ENCODE assay signal across 1 cellular context in the genomic region with DNA sequence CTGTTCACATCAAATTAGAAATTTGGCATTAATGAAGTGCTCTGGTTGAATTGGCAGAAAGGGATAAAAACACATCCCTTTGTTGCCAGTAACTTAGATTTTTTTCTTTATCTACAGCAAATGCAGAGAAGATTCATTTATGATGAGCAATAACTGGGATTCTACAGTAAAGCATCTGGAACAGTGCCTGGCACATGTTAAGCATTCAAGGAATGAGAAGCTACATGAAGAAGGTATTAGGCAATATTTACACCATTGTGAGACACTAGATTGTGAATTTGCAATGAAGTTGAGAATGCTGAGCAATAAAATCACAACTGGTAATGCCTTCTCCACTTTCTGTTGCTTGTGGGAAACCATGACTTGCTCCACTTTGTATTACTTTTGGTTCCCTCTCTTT.
TF ChIP-seq lines count a peak whose summit lies in the region.

No MANE protein-coding gene starts in this region.

TF ChIP-seq in SK-N-SH, 30 proteins besides CTCF, POLR2A, EP300 and RAD21 (continued from another document):
- TF ChIP-seq, protein P1, sequence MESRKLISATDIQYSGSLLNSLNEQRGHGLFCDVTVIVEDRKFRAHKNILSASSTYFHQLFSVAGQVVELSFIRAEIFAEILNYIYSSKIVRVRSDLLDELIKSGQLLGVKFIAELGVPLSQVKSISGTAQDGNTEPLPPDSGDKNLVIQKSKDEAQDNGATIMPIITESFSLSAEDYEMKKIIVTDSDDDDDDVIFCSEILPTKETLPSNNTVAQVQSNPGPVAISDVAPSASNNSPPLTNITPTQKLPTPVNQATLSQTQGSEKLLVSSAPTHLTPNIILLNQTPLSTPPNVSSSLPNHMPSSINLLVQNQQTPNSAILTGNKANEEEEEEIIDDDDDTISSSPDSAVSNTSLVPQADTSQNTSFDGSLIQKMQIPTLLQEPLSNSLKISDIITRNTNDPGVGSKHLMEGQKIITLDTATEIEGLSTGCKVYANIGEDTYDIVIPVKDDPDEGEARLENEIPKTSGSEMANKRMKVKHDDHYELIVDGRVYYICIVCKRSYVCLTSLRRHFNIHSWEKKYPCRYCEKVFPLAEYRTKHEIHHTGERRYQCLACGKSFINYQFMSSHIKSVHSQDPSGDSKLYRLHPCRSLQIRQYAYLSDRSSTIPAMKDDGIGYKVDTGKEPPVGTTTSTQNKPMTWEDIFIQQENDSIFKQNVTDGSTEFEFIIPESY (IDR thresholded peaks at IDR 0.05; ENCODE audit: borderline replicate concordance, low read depth): no peak
- TF ChIP-seq, protein P2, sequence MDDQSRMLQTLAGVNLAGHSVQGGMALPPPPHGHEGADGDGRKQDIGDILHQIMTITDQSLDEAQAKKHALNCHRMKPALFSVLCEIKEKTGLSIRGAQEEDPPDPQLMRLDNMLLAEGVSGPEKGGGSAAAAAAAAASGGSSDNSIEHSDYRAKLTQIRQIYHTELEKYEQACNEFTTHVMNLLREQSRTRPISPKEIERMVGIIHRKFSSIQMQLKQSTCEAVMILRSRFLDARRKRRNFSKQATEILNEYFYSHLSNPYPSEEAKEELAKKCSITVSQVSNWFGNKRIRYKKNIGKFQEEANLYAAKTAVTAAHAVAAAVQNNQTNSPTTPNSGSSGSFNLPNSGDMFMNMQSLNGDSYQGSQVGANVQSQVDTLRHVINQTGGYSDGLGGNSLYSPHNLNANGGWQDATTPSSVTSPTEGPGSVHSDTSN (IDR thresholded peaks at IDR 0.05): no peak
- TF ChIP-seq NFIC (IDR thresholded peaks at IDR 0.05; ENCODE audit: borderline replicate concordance): no peak
TF ChIP-seq in SK-N-SH: peak in this region for 0.
